ENCODE assay signal across 1 cellular context in genomic region chr2:230222829-230223228, GRCh38.
TF ChIP-seq lines count a peak whose summit lies in the region.

No MANE protein-coding gene starts in this region.

TF ChIP-seq in HCT116, 20 proteins besides CTCF, POLR2A, EP300 and RAD21:
- TF ChIP-seq CEBPB (IDR thresholded peaks at IDR 0.05; ENCODE audit: low read depth) = peak; percentile 83
- TF ChIP-seq SP1 (IDR thresholded peaks at IDR 0.05; ENCODE audit: low read depth) = 0 out of 2 replicates have a peak, but pooled peaks have one; percentile 19
- 0 out of 2 replicates have a peak, but pooled peaks have one; percentile 28 for TF ChIP-seq JUND (IDR thresholded peaks at IDR 0.05)
- TF ChIP-seq FOSL1 (IDR thresholded peaks at IDR 0.05; ENCODE audit: low read depth) = 0 out of 2 replicates have a peak, but pooled peaks have one; percentile 19
